In genomic region chr2:1954061-1954460, GRCh38 we compare ENCODE assay signal across 17 cellular contexts.
DNase-seq lines count a peak whose midpoint lies in the region; TF ChIP-seq lines count a peak whose summit lies in the region.
"Had no signal": no experiment of that assay in that cellular context is flagged by ENCODE, and none has a peak within 500 bp of the region (broad histone marks: within the 10 kb centered on the region; RNA-seq: fewer than 3 reads in every experiment).

No MANE protein-coding gene starts in this region.

- no peaks in the 10 kb centered on the region for H3K9me3 Mint-ChIP-seq in MCF 10A (ENCODE audit: unreplicated experiment)
- no peaks in the 10 kb centered on the region for H3K9me3 Mint-ChIP-seq in endodermal cell
- H3K9me3 Mint-ChIP-seq: CD8-positive, alpha-beta T cell had no signal

- no peak overlapping the region for H3K4me3 Mint-ChIP-seq in MCF 10A (ENCODE audit: unreplicated experiment)
- no peak overlapping the region for H3K4me3 Mint-ChIP-seq in endodermal cell
- H3K4me3 Mint-ChIP-seq: B cell; CD8-positive, alpha-beta T cell had no signal

- no peak overlapping the region for H3K9ac ChIP-seq in mammary epithelial cell (ENCODE audit: insufficient read depth, low read length)
- H3K9ac ChIP-seq in endodermal cell (ENCODE audit: extremely low read depth, low read length, poor library complexity, severe bottlenecking) = no peak overlapping the region
- H3K9ac ChIP-seq: BLaER1 treated with 17β-estradiol and CSF1 and Interleukin-3, amounts not matched to agents 10 nM and 100 nM; GM23248 had no signal

- H3K9me3 ChIP-seq in mammary epithelial cell (replicated peaks; ENCODE audit: insufficient read depth, low read length) = peaks cover 16% of the 10 kb centered on the region
- no peaks in the 10 kb centered on the region for H3K9me3 ChIP-seq in MG63
- H3K9me3 ChIP-seq in endodermal cell (ENCODE audit: control insufficient read depth, low read length) = no peaks in the 10 kb centered on the region
- H3K9me3 ChIP-seq in sigmoid colon = no peaks in the 10 kb centered on the region
- H3K9me3 ChIP-seq: BLaER1 treated with 17β-estradiol and CSF1 and Interleukin-3, amounts not matched to agents 10 nM and 100 nM had no signal

- H3K4me2 ChIP-seq in mammary epithelial cell (ENCODE audit: insufficient read depth, low read depth, low read length) = no peak overlapping the region
- H3K4me2 ChIP-seq: BLaER1 treated with 17β-estradiol and CSF1 and Interleukin-3, amounts not matched to agents 10 nM and 100 nM had no signal

- DNase-seq in MCF 10A (ENCODE audit: unreplicated experiment) = peak; percentile 17
- DNase-seq in mammary epithelial cell = no peak
- peak; percentile 59 for DNase-seq in MG63
- DNase-seq in endodermal cell = no peak
- DNase-seq in sigmoid colon = peak; percentile 19
- no peak for DNase-seq in dedifferentiated amniotic fluid mesenchymal stem cell (ENCODE audit: extremely low spot score)
- no peak for DNase-seq in kidney glomerular epithelial cell (lab: John Stamatoyannopoulos, UW)
- no peak for DNase-seq in NCI-H345 (lab: John Stamatoyannopoulos, UW)
- DNase-seq: Calu3; CD8-positive, alpha-beta T cell; DMS79 treated with DMSO at 0.1 percent for 48 hours; GM23248; H7 had no signal

- H3K4me1 ChIP-seq in mammary epithelial cell (ENCODE audit: insufficient read depth, low read length) (no peaks in the 10 kb centered on the region), endodermal cell (ENCODE audit: control insufficient read depth, insufficient read depth, low read length) (no peaks in the 10 kb centered on the region), sigmoid colon (no peaks in the 10 kb centered on the region)

- no peaks in the 10 kb centered on the region for H3K79me2 ChIP-seq in mammary epithelial cell (ENCODE audit: insufficient read depth, low read length)

- H3K27me3 ChIP-seq in mammary epithelial cell (ENCODE audit: insufficient read depth, low read length) (no peaks in the 10 kb centered on the region), MG63 (0 out of 2 replicates have a peak, but pooled peaks cover 3% of the 10 kb centered on the region), endodermal cell (ENCODE audit: control insufficient read depth, insufficient read depth, low read length, poor library complexity, severe bottlenecking) (no peaks in the 10 kb centered on the region), sigmoid colon (no peaks in the 10 kb centered on the region)
- H3K27me3 ChIP-seq: BLaER1 treated with 17β-estradiol and CSF1 and Interleukin-3, amounts not matched to agents 10 nM and 100 nM had no signal

- POLR2A ChIA-PET in MCF 10A (lab: Yijun Ruan, JAX) = no interaction called here

- intact Hi-C loops in MCF 10A (cut with micrococcal nuclease) = no loop called here
- intact Hi-C loops in mammary epithelial cell (cut with micrococcal nuclease) = no loop called here
- intact Hi-C loops in sigmoid colon (cut with DNase I) = no loop called here

- peaks cover 34% of the 10 kb centered on the region for H3K27me3 Mint-ChIP-seq in MCF 10A (ENCODE audit: insufficient read depth, unreplicated experiment)
- peaks cover 9% of the 10 kb centered on the region for H3K27me3 Mint-ChIP-seq in endodermal cell (ENCODE audit: insufficient read depth)

- H3K36me3 ChIP-seq in mammary epithelial cell (ENCODE audit: insufficient read depth, low read length) (no peaks in the 10 kb centered on the region), MG63 (no peaks in the 10 kb centered on the region), endodermal cell (ENCODE audit: control insufficient read depth, insufficient read depth, low read length) (no peaks in the 10 kb centered on the region), sigmoid colon (no peaks in the 10 kb centered on the region)
- H3K36me3 ChIP-seq: BLaER1 treated with 17β-estradiol and CSF1 and Interleukin-3, amounts not matched to agents 10 nM and 100 nM had no signal

- 76% methylated on average over 12 of the region's 14 CpGs for WGBS in mammary epithelial cell (ENCODE audit: low coverage, missing lambda C conversion rate)
- WGBS in endodermal cell (ENCODE audit: insufficient coverage in 1 of 2, insufficient read length in 1 of 2), 2 experiments = 93 to 98% methylated on average over 14 of the region's 14 CpGs
- WGBS in sigmoid colon, 2 donors = 75 to 88% methylated on average over 14 of the region's 14 CpGs

- TF ChIP-seq CTCF in MCF 10A (IDR thresholded peaks at IDR 0.05; ENCODE audit: unreplicated experiment) = no peak
- no peak for TF ChIP-seq CTCF in mammary epithelial cell (conservative IDR thresholded peaks at IDR 0.05 in 1 of 2, IDR thresholded peaks at IDR 0.05 in 1 of 2; ENCODE audit: extremely low read depth in 1 of 2, insufficient read depth in 1 of 2, low read depth in 1 of 2, low read length in 2 of 2)
- TF ChIP-seq CTCF in endodermal cell (conservative IDR thresholded peaks at IDR 0.05) = no peak
- TF ChIP-seq CTCF in sigmoid colon (IDR thresholded peaks at IDR 0.05) = no peak

- CTCF ChIA-PET in MCF 10A (lab: Yijun Ruan, JAX) = no interaction called here
- CTCF ChIA-PET in mammary epithelial cell (lab: Charles Lee; ENCODE audit: low non-redundant PET) = no interaction called here

- no peaks in the 10 kb centered on the region for H4K20me1 ChIP-seq in mammary epithelial cell (ENCODE audit: insufficient read depth, low read length)
- H4K20me1 ChIP-seq: BLaER1 treated with 17β-estradiol and CSF1 and Interleukin-3, amounts not matched to agents 10 nM and 100 nM had no signal

- H3K4me1 Mint-ChIP-seq in MCF 10A (ENCODE audit: insufficient read depth, unreplicated experiment) = no peaks in the 10 kb centered on the region
- H3K4me1 Mint-ChIP-seq in endodermal cell = no peaks in the 10 kb centered on the region
- H3K4me1 Mint-ChIP-seq: B cell had no signal

- H3K36me3 Mint-ChIP-seq in MCF 10A (ENCODE audit: insufficient read depth, unreplicated experiment) (no peaks in the 10 kb centered on the region), endodermal cell (ENCODE audit: low read depth) (no peaks in the 10 kb centered on the region)
- H3K36me3 Mint-ChIP-seq: CD8-positive, alpha-beta T cell had no signal

- BruUV-seq in MCF 10A (replicated peaks; lab: Mats Ljungman, UMichigan) (no TSS peak), mammary epithelial cell (replicated peaks; lab: Mats Ljungman, UMichigan) (no TSS peak)

- no peak for TF ChIP-seq EP300 in sigmoid colon (IDR thresholded peaks at IDR 0.05)

- TF ChIP-seq POLR2A in sigmoid colon (IDR thresholded peaks at IDR 0.05) = no peak

- in situ Hi-C loops in mammary epithelial cell (cut with MboI; ENCODE audit: low sequenced_read_pairs in 2 of 2) = no loop called here

- H3K4me3 ChIP-seq in mammary epithelial cell (replicated peaks in 1 of 3; ENCODE audit: insufficient read depth in 1 of 3, low read depth in 2 of 3, low read length in 3 of 3) (no peak overlapping the region), MG63 (no peak overlapping the region), endodermal cell (ENCODE audit: low read length) (no peak overlapping the region), sigmoid colon (no peak overlapping the region)
- H3K4me3 ChIP-seq: BLaER1 treated with 17β-estradiol and CSF1 and Interleukin-3, amounts not matched to agents 10 nM and 100 nM; GM23248; K562 had no signal

- no peak overlapping the region for H3K27ac Mint-ChIP-seq in MCF 10A (ENCODE audit: low read depth, unreplicated experiment)
- peak overlapping the region; percentile 26 for H3K27ac Mint-ChIP-seq in endodermal cell
- H3K27ac Mint-ChIP-seq: B cell; CD8-positive, alpha-beta T cell had no signal

- H3K27ac ChIP-seq in mammary epithelial cell (ENCODE audit: insufficient read depth, low read depth, low read length) = no peak overlapping the region
- H3K27ac ChIP-seq in endodermal cell (ENCODE audit: low read depth, low read length) = no peak overlapping the region
- H3K27ac ChIP-seq in sigmoid colon = no peak overlapping the region
- H3K27ac ChIP-seq: 22Rv1; BLaER1 treated with 17β-estradiol and CSF1 and Interleukin-3, amounts not matched to agents 10 nM and 100 nM; GM23248 had no signal

- no peak overlapping the region for H2AFZ ChIP-seq in mammary epithelial cell (ENCODE audit: low read depth, low read length)
- H2AFZ ChIP-seq: GM23248 had no signal

- dilution Hi-C loops in mammary epithelial cell (cut with HindIII; ENCODE audit: low sequenced_read_pairs) = no loop called here

Comparison
In these comparisons a context has a peak if more than half of its experiments do, and no peak if none do; other contexts are left out.
1. DNase-seq: peak in MCF 10A (single experiment), MG63 (single experiment) and sigmoid colon (single experiment); none in mammary epithelial cell (single experiment), endodermal cell (single experiment), dedifferentiated amniotic fluid mesenchymal stem cell (single experiment), kidney glomerular epithelial cell (single experiment) and NCI-H345 (single experiment).